ENCODE assay signal across 13 cellular contexts in the genomic region with DNA sequence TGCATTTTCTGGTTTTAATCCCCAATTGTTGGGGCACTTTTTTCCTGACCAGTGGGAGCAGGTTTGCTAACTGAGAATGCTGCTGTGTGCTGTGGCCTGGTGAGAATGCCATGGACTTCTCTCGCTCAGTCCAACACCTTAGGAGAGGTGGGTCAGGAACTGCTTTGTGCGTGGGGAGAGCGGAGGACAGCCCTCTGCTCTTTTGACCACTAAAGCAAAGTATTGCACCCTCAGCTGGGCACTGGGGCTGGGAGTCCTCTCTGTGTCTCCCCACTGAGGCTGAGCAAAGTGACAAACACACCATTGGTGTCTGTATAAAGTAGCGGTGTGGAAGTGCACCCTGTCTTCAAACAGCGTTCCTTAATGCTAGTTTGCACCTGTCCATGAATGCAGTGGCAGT.
DNase-seq lines count a peak whose midpoint lies in the region; ATAC-seq, FAIRE-seq and TF ChIP-seq lines count a peak whose summit lies in the region.
"Had no signal": no experiment of that assay in that cellular context is flagged by ENCODE, and none has a peak within 500 bp of the region (broad histone marks: within the 10 kb centered on the region; RNA-seq: fewer than 3 reads in every experiment).

No MANE protein-coding gene starts in this region.

- H3K4me1 ChIP-seq in cardiac muscle cell (ENCODE audit: low read depth) (peaks cover 47% of the 10 kb centered on the region), HepG2 (ENCODE audit: insufficient read depth, low read length) (peaks cover 39% of the 10 kb centered on the region), trophoblast cell (ENCODE audit: control insufficient read depth in 1 of 2, insufficient read depth in 2 of 2, low read length in 2 of 2) (peaks cover 10 to 14% of the 10 kb centered on the region in 2 experiments)

- H3K27ac ChIP-seq in cardiac muscle cell, result peak overlapping the region; percentile 99
- H3K27ac ChIP-seq in HepG2 (ENCODE audit: extremely low read length, insufficient read depth, low read length), result no peak overlapping the region
- H3K27ac ChIP-seq in trophoblast cell (ENCODE audit: low read depth, low read length), result no peak overlapping the region
- H3K27ac ChIP-seq: 22Rv1, BLaER1 had no signal

- H3K4me1 Mint-ChIP-seq in T-helper 17 cell, result peaks cover 2% of the 10 kb centered on the region

- no peak for FAIRE-seq in HepG2 (lab: Jason Lieb, UNC)
- FAIRE-seq: H54 had no signal

- H3K79me1 ChIP-seq in trophoblast cell (ENCODE audit: low read length), result no peaks in the 10 kb centered on the region

- H4K12ac ChIP-seq in trophoblast cell (ENCODE audit: low read depth, low read length), result no peak overlapping the region

- TF ChIP-seq EP300 in HepG2 (IDR thresholded peaks at IDR 0.05; ENCODE audit: low read depth in 2 of 2, low read length in 2 of 2) (no peak), HepG2 (CRISPR knock-in tag; IDR thresholded peaks at IDR 0.05; ENCODE audit: borderline replicate concordance) (no peak)

- H4K20me1 ChIP-seq in HepG2 (ENCODE audit: insufficient read depth, low read length), result peaks cover 9% of the 10 kb centered on the region

- no peak overlapping the region for H2AK5ac ChIP-seq in trophoblast cell (ENCODE audit: low read length)

- no peak overlapping the region for H4K8ac ChIP-seq in trophoblast cell (ENCODE audit: low read depth, low read length)

- H3K9ac ChIP-seq in HepG2 (ENCODE audit: insufficient read depth, low read depth, low read length) (no peak overlapping the region), trophoblast cell (ENCODE audit: low read length) (no peak overlapping the region)
- H3K9ac ChIP-seq: BLaER1 had no signal

- POLR2A ChIA-PET in HepG2 (lab: Yijun Ruan, JAX), result no interaction called here

- H3K79me2 ChIP-seq in HepG2 (ENCODE audit: insufficient read depth, low read length), result peaks cover 18% of the 10 kb centered on the region
- peaks cover 3% of the 10 kb centered on the region for H3K79me2 ChIP-seq in trophoblast cell (ENCODE audit: control insufficient read depth, insufficient read depth, low read length, poor library complexity)

- TF ChIP-seq RAD21 in HepG2 (CRISPR knock-in tag; IDR thresholded peaks at IDR 0.05), result no peak

- H3K4me2 ChIP-seq in HepG2 (ENCODE audit: low read depth, low read length), result no peak overlapping the region
- H3K4me2 ChIP-seq in trophoblast cell (ENCODE audit: low read length), result no peak overlapping the region
- H3K4me2 ChIP-seq: BLaER1 had no signal

- H3K4me3 ChIP-seq in cardiac muscle cell (no peak overlapping the region), HepG2 (replicated peaks in 1 of 3; ENCODE audit: insufficient read depth in 1 of 3, low read depth in 2 of 3, low read length in 3 of 3) (no peak overlapping the region), trophoblast cell (ENCODE audit: low read depth, low read length) (no peak overlapping the region)
- H3K4me3 ChIP-seq: BLaER1 had no signal

- H3K9me3 ChIP-seq in cardiac muscle cell (ENCODE audit: low read depth), result no peaks in the 10 kb centered on the region
- no peaks in the 10 kb centered on the region for H3K9me3 ChIP-seq in HepG2 (ENCODE audit: low read length)
- no peaks in the 10 kb centered on the region for H3K9me3 ChIP-seq in trophoblast cell (ENCODE audit: insufficient read depth, low read depth, low read length)
- no peaks in the 10 kb centered on the region for H3K9me3 ChIP-seq in T-helper 17 cell (ENCODE audit: control insufficient read depth, low read length, poor library complexity, severe bottlenecking)
- H3K9me3 ChIP-seq: BLaER1 had no signal

- H2BK5ac ChIP-seq in trophoblast cell (ENCODE audit: low read depth, low read length, poor library complexity), result no peak overlapping the region

- peak overlapping the region; percentile 13 for H3K14ac ChIP-seq in trophoblast cell (ENCODE audit: low read length)

- no peak for TF ChIP-seq CTCF in cardiac muscle cell (IDR thresholded peaks at IDR 0.05; ENCODE audit: low read depth, low read length)
- TF ChIP-seq CTCF in HepG2 (CRISPR knock-in tag; IDR thresholded peaks at IDR 0.05), result no peak

- ATAC-seq in Right ventricle myocardium inferior (no peak), HepG2 (no peak), T-helper 17 cell (no peak), HG03108 (IDR thresholded peaks at IDR 0.05; ENCODE audit: unreplicated experiment) (no peak)
- ATAC-seq: HCT116 had no signal

- H3K27me3 ChIP-seq in cardiac muscle cell (no peaks in the 10 kb centered on the region), HepG2 (ENCODE audit: control insufficient read depth in 1 of 2, insufficient read depth in 2 of 2, low read length in 2 of 2) (no peaks in the 10 kb centered on the region), trophoblast cell (ENCODE audit: insufficient read depth, low read length) (no peaks in the 10 kb centered on the region)
- H3K27me3 ChIP-seq: BLaER1 had no signal

- H3K36me3 ChIP-seq in cardiac muscle cell (no peaks in the 10 kb centered on the region), HepG2 (replicated peaks in 1 of 2; ENCODE audit: control insufficient read depth in 1 of 2, insufficient read depth in 2 of 2, low read length in 2 of 2) (peaks cover 13 to 40% of the 10 kb centered on the region in 2 experiments), trophoblast cell (ENCODE audit: control insufficient read depth in 1 of 2, insufficient read depth in 2 of 2, low read length in 2 of 2) (peaks cover 6 to 11% of the 10 kb centered on the region in 2 experiments)

- H2BK12ac ChIP-seq in trophoblast cell (ENCODE audit: low read length), result no peak overlapping the region

- intact Hi-C loops in Right ventricle myocardium inferior (cut with DNase I), result no loop called here
- intact Hi-C loops in HepG2 (cut with micrococcal nuclease; ENCODE audit: unreplicated experiment), result no loop called here

- H2AFZ ChIP-seq in HepG2 (ENCODE audit: low read length) (no peak overlapping the region), trophoblast cell (ENCODE audit: insufficient read depth, low read length, poor library complexity) (no peak overlapping the region)

- no peak overlapping the region for H2BK120ac ChIP-seq in trophoblast cell (ENCODE audit: insufficient read depth, low read length, poor library complexity)

- H3K4me3 Mint-ChIP-seq in T-helper 17 cell, result no peak overlapping the region
- H3K4me3 Mint-ChIP-seq: IgD-negative memory B cell had no signal

- no peaks in the 10 kb centered on the region for H3K36me3 Mint-ChIP-seq in T-helper 17 cell (ENCODE audit: low read depth)

- H4K91ac ChIP-seq in trophoblast cell (ENCODE audit: low read depth, low read length), result no peak overlapping the region

- CTCF ChIA-PET in HepG2 (lab: Yijun Ruan, JAX; ENCODE audit: low intra/inter-chr PET ratio, low total read pairs), result no interaction called here

- DNase-seq in cardiac muscle cell (ENCODE audit: low read depth in 1 of 2, low spot score in 1 of 2) (no peak), Right ventricle myocardium inferior (ENCODE audit: missing footprints) (no peak), HepG2 (ENCODE audit: low spot score) (no peak), trophoblast cell (no peak), NCI-H510A (lab: John Stamatoyannopoulos, UW) (no peak), T-helper 17 cell (no peak)
- DNase-seq: DMS53 had no signal

- BruUV-seq in HepG2 (replicated peaks; lab: Mats Ljungman, UMichigan), result no TSS peak

- in situ Hi-C loops in HepG2 (cut with HindIII; ENCODE audit: extremely low pct_ligation_motif_present, low pct_unique_long_range_greater_than_20kb), result no loop called here

- no peak for TF ChIP-seq POLR2A in HepG2 (IDR thresholded peaks at IDR 0.05; ENCODE audit: insufficient read depth in 1 of 2, low read depth in 2 of 2, low read length in 2 of 2)

- H3K27ac Mint-ChIP-seq in T-helper 17 cell, result no peak overlapping the region

- WGBS in HepG2 (ENCODE audit: low lambda C conversion rate), result 98% methylated on average over 5 of the region's 5 CpGs
- WGBS in trophoblast cell (ENCODE audit: extremely low coverage, insufficient coverage, insufficient read length), result no CpG with 5 or more reads among the region's 5 CpGs

- peaks cover 6% of the 10 kb centered on the region for H3K27me3 Mint-ChIP-seq in T-helper 17 cell
- H3K27me3 Mint-ChIP-seq: IgD-negative memory B cell had no signal

- no peak overlapping the region for H3K4ac ChIP-seq in trophoblast cell (ENCODE audit: low read depth, low read length)

- H3K23ac ChIP-seq in trophoblast cell (ENCODE audit: low read length), result no peak overlapping the region

- no peak overlapping the region for H3K18ac ChIP-seq in trophoblast cell (ENCODE audit: low read length)

TF ChIP-seq in HepG2, 621 proteins besides CTCF, POLR2A, EP300 and RAD21:
- TF ChIP-seq, protein P1, sequence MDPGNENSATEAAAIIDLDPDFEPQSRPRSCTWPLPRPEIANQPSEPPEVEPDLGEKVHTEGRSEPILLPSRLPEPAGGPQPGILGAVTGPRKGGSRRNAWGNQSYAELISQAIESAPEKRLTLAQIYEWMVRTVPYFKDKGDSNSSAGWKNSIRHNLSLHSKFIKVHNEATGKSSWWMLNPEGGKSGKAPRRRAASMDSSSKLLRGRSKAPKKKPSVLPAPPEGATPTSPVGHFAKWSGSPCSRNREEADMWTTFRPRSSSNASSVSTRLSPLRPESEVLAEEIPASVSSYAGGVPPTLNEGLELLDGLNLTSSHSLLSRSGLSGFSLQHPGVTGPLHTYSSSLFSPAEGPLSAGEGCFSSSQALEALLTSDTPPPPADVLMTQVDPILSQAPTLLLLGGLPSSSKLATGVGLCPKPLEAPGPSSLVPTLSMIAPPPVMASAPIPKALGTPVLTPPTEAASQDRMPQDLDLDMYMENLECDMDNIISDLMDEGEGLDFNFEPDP (CRISPR knock-in tag; conservative IDR thresholded peaks at IDR 0.05), result 0 out of 2 replicates have a peak, but pooled peaks have one; percentile 53
- TF ChIP-seq NR2C2 (CRISPR knock-in tag; IDR thresholded peaks at IDR 0.05; ENCODE audit: borderline replicate concordance), result no peak
TF ChIP-seq in HepG2: peak in this region for 1.
